In the genomic region with DNA sequence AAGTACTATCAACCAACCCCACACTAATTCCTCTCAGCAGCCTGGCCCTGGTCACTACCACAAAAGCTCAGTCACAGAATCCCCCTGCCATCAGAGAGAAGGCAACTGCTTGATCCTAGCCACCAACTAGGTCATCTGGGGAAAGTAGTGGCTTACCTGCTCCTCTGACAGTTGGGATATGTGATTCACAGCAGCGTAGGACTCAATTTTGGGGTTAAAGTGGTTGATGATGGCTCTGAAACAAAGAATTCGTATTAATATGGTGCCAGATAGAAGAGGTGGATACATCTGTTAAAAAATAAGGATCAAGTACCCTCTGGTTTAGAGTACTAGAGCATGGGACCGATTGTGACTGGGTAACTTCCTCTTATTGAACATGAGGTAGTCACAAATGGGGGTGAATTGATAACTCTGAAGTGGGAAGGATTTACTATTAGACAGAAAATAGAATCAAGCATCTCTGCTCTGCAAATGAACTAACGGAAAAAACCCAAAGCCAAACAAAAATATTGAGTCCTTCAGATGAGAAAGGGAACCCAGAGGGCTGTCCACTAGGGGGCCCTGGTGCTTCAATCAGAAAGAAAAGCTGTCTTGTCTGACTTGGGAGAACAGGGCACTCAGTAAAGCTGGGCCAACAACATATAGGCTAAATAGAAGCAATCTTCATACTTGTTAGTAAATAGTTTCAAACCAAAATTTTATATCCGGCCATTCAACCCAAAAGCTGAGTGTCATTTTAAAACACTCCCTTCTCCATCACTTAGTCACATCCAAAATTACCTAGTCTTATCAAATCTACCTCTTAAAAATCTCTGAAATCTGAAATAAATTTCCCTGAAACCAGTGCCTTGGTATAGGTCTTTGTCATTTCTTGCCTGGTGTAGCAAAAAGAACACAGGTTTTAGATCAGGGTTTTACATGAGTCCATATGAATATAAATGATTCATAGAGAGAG, we compare ENCODE assay signal across 8 cellular contexts. TPM values are rescaled to one million over a fixed set of nuclear protein-coding genes. Genes with fewer than 3 reads are reported as not detected.
DNase-seq lines count a peak whose midpoint lies in the region; ATAC-seq, FAIRE-seq and TF ChIP-seq lines count a peak whose summit lies in the region.

No MANE protein-coding gene starts in this region.

- H3K4me1 ChIP-seq in hepatocyte (ENCODE audit: insufficient read depth) (no peaks in the 10 kb centered on the region), smooth muscle cell (ENCODE audit: low read depth) (peaks cover 9% of the 10 kb centered on the region)

- FAIRE-seq in GM18507 (lab: Jason Lieb, UNC): peak; percentile 96

- H3K4me2 ChIP-seq in hepatocyte: no peak overlapping the region
- H3K4me2 ChIP-seq in smooth muscle cell: no peak overlapping the region

- H3K36me3 ChIP-seq in hepatocyte (replicated peaks; ENCODE audit: insufficient read depth, low read depth): no peaks in the 10 kb centered on the region
- H3K36me3 ChIP-seq in smooth muscle cell (ENCODE audit: low read depth): no peaks in the 10 kb centered on the region

- H3K9ac ChIP-seq in smooth muscle cell (ENCODE audit: low read depth): no peak overlapping the region

- H2AFZ ChIP-seq in hepatocyte (no peak overlapping the region), smooth muscle cell (ENCODE audit: low read depth) (no peak overlapping the region)

- DNase-seq in AG10803 (ENCODE audit: low read depth) (peak; percentile 72), GM18507 (ENCODE audit: extremely low spot score, insufficient read length, low read depth) (peak; percentile 35), NAMALWA (ENCODE audit: low spot score) (peak; percentile 87), T-helper 9 cell (peak; percentile 52), anterior cingulate cortex (lab: John Stamatoyannopoulos, UW) (peak in 53 of 58 donors; percentile 5 to 89 (median 52)), hepatocyte (ENCODE audit: low spot score) (peak; percentile 85), smooth muscle cell (lab: John Stamatoyannopoulos, UW; ENCODE audit: unreplicated experiment) (peak; percentile 7)

- no peaks in the 10 kb centered on the region for H3K9me2 ChIP-seq in hepatocyte (replicated peaks; ENCODE audit: insufficient read depth)

- no peaks in the 10 kb centered on the region for H3F3A ChIP-seq in smooth muscle cell (ENCODE audit: low read depth)

- H3K79me2 ChIP-seq in hepatocyte: no peaks in the 10 kb centered on the region
- H3K79me2 ChIP-seq in smooth muscle cell (ENCODE audit: low read depth): no peaks in the 10 kb centered on the region

- TF ChIP-seq CTCF in AG10803 (conservative IDR thresholded peaks at IDR 0.05; ENCODE audit: low read length) (peak; percentile 94), hepatocyte (IDR thresholded peaks at IDR 0.05; ENCODE audit: poor library complexity) (peak; percentile 83), smooth muscle cell (IDR thresholded peaks at IDR 0.05; ENCODE audit: borderline replicate concordance, insufficient read depth, poor library complexity, severe bottlenecking) (peak; percentile 91)

- H3K27me3 ChIP-seq in hepatocyte: no peaks in the 10 kb centered on the region
- H3K27me3 ChIP-seq in smooth muscle cell (ENCODE audit: low read depth): no peaks in the 10 kb centered on the region

- 59% methylated on average over 5 of the region's 5 CpGs for WGBS in hepatocyte (ENCODE audit: low lambda C conversion rate, missing lambda C conversion rate)
- 53% methylated on average over 5 of the region's 5 CpGs for WGBS in smooth muscle cell (ENCODE audit: low lambda C conversion rate)

- H3K27ac ChIP-seq in hepatocyte (no peak overlapping the region), smooth muscle cell (ENCODE audit: low read depth) (no peak overlapping the region)

- ATAC-seq in GM21360 (IDR thresholded peaks at IDR 0.05; ENCODE audit: unreplicated experiment): no peak

- no peaks in the 10 kb centered on the region for H3K9me3 ChIP-seq in hepatocyte (ENCODE audit: low read depth)
- H3K9me3 ChIP-seq in smooth muscle cell (replicated peaks; ENCODE audit: low read depth): no peaks in the 10 kb centered on the region

- H3K4me3 ChIP-seq in AG10803 (ENCODE audit: low read length) (no peak overlapping the region), hepatocyte (no peak overlapping the region), smooth muscle cell (no peak overlapping the region)

- H4K20me1 ChIP-seq in hepatocyte (ENCODE audit: insufficient read depth, poor library complexity, severe bottlenecking) (no peaks in the 10 kb centered on the region), smooth muscle cell (ENCODE audit: low read depth) (peaks cover 44% of the 10 kb centered on the region)

RNA-seq across cellular contexts. Expression of gene KCNIP2, which starts 45.9 kb away (rescaled TPM):
- total RNA-seq in hepatocyte: 0.36 and 0.87 TPM in 2 replicates
- 0.96 and 1.0 TPM in 2 replicates for polyA plus RNA-seq in hepatocyte
- 1.3 and 3.9 TPM in 2 replicates for total RNA-seq in smooth muscle cell
- polyA plus RNA-seq in smooth muscle cell: 0.70 and 0.87 TPM in 2 replicates

Comparison
In these comparisons a context has a peak if more than half of its experiments do, and no peak if none do; other contexts are left out.
1. DNase-seq: peak in every context shown above with its lines; median percentile 87 in NAMALWA; 85 in hepatocyte; 72 in AG10803; 52 in T-helper 9 cell; 52 in anterior cingulate cortex; 35 in GM18507; 7 in smooth muscle cell.